In genomic region chr20:33673411-33674293, GRCh38 we compare ENCODE assay signal across 8 cellular contexts. TPM values are rescaled to one million over a fixed set of nuclear protein-coding genes. Genes with fewer than 3 reads are reported as not detected.
A peak's percentile ranks its signal among the peaks of the same experiment; 100 is the strongest.
DNase-seq lines count a peak whose midpoint lies in the region; ATAC-seq lines count a peak whose summit lies in the region.

No MANE protein-coding gene starts in this region.

- peak overlapping the region; percentile 82 for H3K4me3 Mint-ChIP-seq in activated naive CD4-positive, alpha-beta T cell treated with anti-CD3 and anti-CD28 coated beads for 36 hours
- peak overlapping the region; percentile 91 for H3K4me3 Mint-ChIP-seq in central memory CD8-positive, alpha-beta T cell

- CTCF ChIA-PET in activated naive CD4-positive, alpha-beta T cell treated with anti-CD3 and anti-CD28 coated beads for 36 hours (lab: Charles Lee): no interaction called here

- H3K27ac Mint-ChIP-seq in activated naive CD4-positive, alpha-beta T cell treated with anti-CD3 and anti-CD28 coated beads for 36 hours: peak overlapping the region; percentile 52
- peak overlapping the region; percentile 55 for H3K27ac Mint-ChIP-seq in central memory CD8-positive, alpha-beta T cell (ENCODE audit: low read depth)

- H3K27ac ChIP-seq in mucosa of rectum (ENCODE audit: low read depth in 2 of 2, low read length in 2 of 2) (peak overlapping the region; percentile 9 to 65), aorta (ENCODE audit: low read depth in 1 of 2, low read length in 2 of 2) (peak overlapping the region in 1 of 2 donors; percentile 29)

- no peaks in the 10 kb centered on the region for H3K27me3 Mint-ChIP-seq in activated naive CD4-positive, alpha-beta T cell treated with anti-CD3 and anti-CD28 coated beads for 36 hours (ENCODE audit: low read depth)
- no peaks in the 10 kb centered on the region for H3K27me3 Mint-ChIP-seq in central memory CD8-positive, alpha-beta T cell

- peak; percentile 11 for ATAC-seq in central memory CD8-positive, alpha-beta T cell (replicated peaks; ENCODE audit: extremely low read depth, poor library complexity, severe bottlenecking)
- ATAC-seq in aorta (ENCODE audit: low FRiP score): no peak

- intact Hi-C loops in activated naive CD4-positive, alpha-beta T cell treated with anti-CD3 and anti-CD28 coated beads for 36 hours (cut with micrococcal nuclease): loop anchor here (1.0 kb wide), 2 partner anchors 10 to 13 kb away; partner anchors contain the start of gene E2F1
- intact Hi-C loops in aorta (cut with DNase I): no loop called here

- WGBS in aorta, 2 donors: 20 to 22% methylated on average over 25 to 29 of the region's 29 CpGs

- H3K4me1 ChIP-seq in mucosa of rectum (ENCODE audit: control insufficient read depth in 2 of 2, insufficient read depth in 2 of 2, low read length in 2 of 2) (peaks cover 28 to 37% of the 10 kb centered on the region in 2 donors), aorta (ENCODE audit: control insufficient read depth in 1 of 2, insufficient read depth in 2 of 2, low read length in 2 of 2) (no peaks in the 10 kb centered on the region)

- no peaks in the 10 kb centered on the region for H3K9me3 Mint-ChIP-seq in activated naive CD4-positive, alpha-beta T cell treated with anti-CD3 and anti-CD28 coated beads for 36 hours
- no peaks in the 10 kb centered on the region for H3K9me3 Mint-ChIP-seq in central memory CD8-positive, alpha-beta T cell

- H3K27me3 ChIP-seq in MG63 (no peaks in the 10 kb centered on the region), mucosa of rectum (ENCODE audit: control insufficient read depth in 2 of 2, insufficient read depth in 2 of 2, low read length in 2 of 2) (no peaks in the 10 kb centered on the region), aorta (ENCODE audit: control insufficient read depth in 1 of 2, insufficient read depth in 2 of 2, low read length in 1 of 2) (no peaks in the 10 kb centered on the region)

- H3K9ac ChIP-seq in mucosa of rectum (ENCODE audit: low read depth in 1 of 2, low read length in 2 of 2): peak overlapping the region; percentile 66 to 84

- H3K4me3 ChIP-seq in MG63 (peak overlapping the region; percentile 56), mucosa of rectum (ENCODE audit: low read length in 2 of 2) (peak overlapping the region; percentile 74 to 82), aorta (ENCODE audit: low read length in 2 of 2) (peak overlapping the region; percentile 54 to 65)

- H3K4me1 Mint-ChIP-seq in activated naive CD4-positive, alpha-beta T cell treated with anti-CD3 and anti-CD28 coated beads for 36 hours (ENCODE audit: low read depth): peaks cover 21% of the 10 kb centered on the region
- H3K4me1 Mint-ChIP-seq in central memory CD8-positive, alpha-beta T cell: peaks cover 24% of the 10 kb centered on the region

- H3K36me3 ChIP-seq in MG63 (peaks cover 18% of the 10 kb centered on the region), mucosa of rectum (ENCODE audit: control insufficient read depth in 2 of 2, insufficient read depth in 2 of 2, low read length in 2 of 2) (peaks cover 11 to 16% of the 10 kb centered on the region in 2 donors), aorta (ENCODE audit: control insufficient read depth in 1 of 2, insufficient read depth in 2 of 2, low read length in 1 of 2) (no peaks in the 10 kb centered on the region)

- H3K36me3 Mint-ChIP-seq in activated naive CD4-positive, alpha-beta T cell treated with anti-CD3 and anti-CD28 coated beads for 36 hours (ENCODE audit: low read depth): peaks cover 22% of the 10 kb centered on the region
- peaks cover 4% of the 10 kb centered on the region for H3K36me3 Mint-ChIP-seq in central memory CD8-positive, alpha-beta T cell (ENCODE audit: insufficient read depth)

- no peak for DNase-seq in activated naive CD4-positive, alpha-beta T cell treated with anti-CD3 and anti-CD28 coated beads for 36 hours
- no peak for DNase-seq in activated naive CD4-positive, alpha-beta T cell (lab: John Stamatoyannopoulos, UW)
- peak; percentile 50 for DNase-seq in MG63
- no peak for DNase-seq in central memory CD8-positive, alpha-beta T cell (ENCODE audit: low spot score in 2 of 2)
- peak in 1 of 2 donors; percentile 50 for DNase-seq in aorta
- no peak for DNase-seq in germinal center (ENCODE audit: low spot score)
- no peak for DNase-seq in Ammon's horn (ENCODE audit: low spot score)

- no peaks in the 10 kb centered on the region for H3K9me3 ChIP-seq in MG63
- no peaks in the 10 kb centered on the region for H3K9me3 ChIP-seq in mucosa of rectum (ENCODE audit: control insufficient read depth in 2 of 2, low read length in 2 of 2)
- H3K9me3 ChIP-seq in aorta (ENCODE audit: control insufficient read depth, low read length): no peaks in the 10 kb centered on the region

RNA-seq across cellular contexts. Expression of gene NECAB3, which starts 0.6 kb away (rescaled TPM):
- 10 to 100 TPM; 12.7 to 14.3 TPM for total RNA-seq in activated naive CD4-positive, alpha-beta T cell treated with anti-CD3 and anti-CD28 coated beads for 36 hours
- 4.4 and 17.4 TPM in 2 replicates for total RNA-seq in MG63 (2014; rRNA removed; shearing (Covaris generic); ENCODE audit: low replicate concordance)
- total RNA-seq in aorta: 10 to 100 TPM; 20.5 to 26.1 TPM
- polyA plus RNA-seq in aorta: 10 to 100 TPM; 10.6 to 53.1 TPM

RNA-seq across cellular contexts. Expression of gene ACTL10, which starts 6.9 kb away (rescaled TPM):
- 1 to 10 TPM in 1 of 2 experiments, under 1 TPM in 1; 0.96 to 1.0 TPM for total RNA-seq in activated naive CD4-positive, alpha-beta T cell treated with anti-CD3 and anti-CD28 coated beads for 36 hours
- total RNA-seq in MG63 (2014; rRNA removed; shearing (Covaris generic); ENCODE audit: low replicate concordance): 2.4 and 3.5 TPM in 2 replicates
- 1 to 10 TPM in 1 of 2 donors, under 1 TPM in 1; 0.96 to 1.2 TPM for total RNA-seq in aorta
- polyA plus RNA-seq in aorta: 1 to 10 TPM in 1 of 2 donors, under 1 TPM in 1; 0.63 to 1.2 TPM

RNA-seq across cellular contexts. Expression of gene C20orf144, which starts 11.5 kb away (rescaled TPM):
- total RNA-seq in activated naive CD4-positive, alpha-beta T cell treated with anti-CD3 and anti-CD28 coated beads for 36 hours: under 1 TPM; 0.15 to 0.38 TPM
- not detected in 2 replicates for total RNA-seq in MG63 (2014; rRNA removed; shearing (Covaris generic); ENCODE audit: low replicate concordance)
- total RNA-seq in aorta: under 1 TPM in 1 of 2 donors, not detected in 1; 0.16 TPM
- polyA plus RNA-seq in aorta: under 1 TPM in 1 of 2 donors, not detected in 1; 0.31 TPM

RNA-seq across cellular contexts. Expression of gene E2F1, which starts 12.5 kb away (rescaled TPM):
- total RNA-seq in activated naive CD4-positive, alpha-beta T cell treated with anti-CD3 and anti-CD28 coated beads for 36 hours: 10 to 100 TPM; 69.3 to 70.0 TPM
- total RNA-seq in MG63 (2014; rRNA removed; shearing (Covaris generic); ENCODE audit: low replicate concordance): 52.1 and 57.2 TPM in 2 replicates
- total RNA-seq in aorta: 1 to 10 TPM; 1.4 to 1.5 TPM
- polyA plus RNA-seq in aorta: 1 to 10 TPM; 1.6 TPM

RNA-seq across cellular contexts. Expression of gene PXMP4, which starts 46.5 kb away (rescaled TPM):
- total RNA-seq in activated naive CD4-positive, alpha-beta T cell treated with anti-CD3 and anti-CD28 coated beads for 36 hours: 10 to 100 TPM in 1 of 2 experiments, 1 to 10 TPM in 1; 9.5 to 10.3 TPM
- 1.5 and 2.7 TPM in 2 replicates for total RNA-seq in MG63 (2014; rRNA removed; shearing (Covaris generic); ENCODE audit: low replicate concordance)
- total RNA-seq in aorta: 1 to 10 TPM; 4.4 to 7.5 TPM
- polyA plus RNA-seq in aorta: 1 to 10 TPM; 1.5 to 4.9 TPM
